In the genomic region with DNA sequence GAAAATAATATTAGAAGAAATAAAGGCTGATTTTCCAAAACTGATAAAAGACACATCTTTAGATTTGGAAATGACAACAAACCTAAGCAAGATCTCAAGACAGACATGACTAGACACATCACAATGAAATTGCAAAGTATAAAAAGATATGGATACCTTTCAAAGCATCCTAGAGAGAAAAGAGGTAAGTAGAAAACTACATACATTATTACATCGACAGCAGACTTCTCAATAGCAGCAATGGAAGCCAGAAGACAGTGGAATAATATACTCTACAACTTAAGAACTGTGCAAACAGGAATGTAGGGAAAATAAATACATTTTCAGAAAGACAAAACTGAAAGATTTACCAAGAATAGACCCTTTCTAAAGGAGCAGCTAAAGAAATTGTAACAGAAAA, we compare ENCODE assay signal across 15 cellular contexts. TPM values are rescaled to one million over a fixed set of nuclear protein-coding genes. Genes with fewer than 3 reads are reported as not detected.
DNase-seq lines count a peak whose midpoint lies in the region; ATAC-seq and TF ChIP-seq lines count a peak whose summit lies in the region.
"Had no signal": no experiment of that assay in that cellular context is flagged by ENCODE, and none has a peak within 500 bp of the region (broad histone marks: within the 10 kb centered on the region; RNA-seq: fewer than 3 reads in every experiment).

No MANE protein-coding gene starts in this region.

- no peak for TF ChIP-seq POLR2A in upper lobe of left lung (IDR thresholded peaks at IDR 0.05)

- TF ChIP-seq EP300 in upper lobe of left lung (IDR thresholded peaks at IDR 0.05): no peak

- WGBS in upper lobe of left lung, 2 donors: 93 to 100% methylated on average over 1 of the region's 1 CpG

- H3K27ac ChIP-seq in SK-N-MC: no peak overlapping the region
- H3K27ac ChIP-seq in upper lobe of left lung: no peak overlapping the region
- H3K27ac ChIP-seq: coronary artery, heart left ventricle, prostate gland had no signal

- intact Hi-C loops in head of caudate nucleus (cut with DNase I): no loop called here

- H3K36me3 ChIP-seq in SK-N-MC (ENCODE audit: insufficient read depth, low read length) (no peaks in the 10 kb centered on the region), upper lobe of left lung (no peaks in the 10 kb centered on the region)
- H3K36me3 ChIP-seq: heart left ventricle, prostate gland had no signal

- H3K9ac ChIP-seq in SK-N-MC (ENCODE audit: insufficient read length): no peak overlapping the region

- H3K27me3 ChIP-seq in upper lobe of left lung: no peaks in the 10 kb centered on the region
- H3K27me3 ChIP-seq: heart left ventricle had no signal

- DNase-seq in AG10803 (ENCODE audit: low read depth): peak; percentile 29
- DNase-seq in ELR (ENCODE audit: low read depth): peak; percentile 23
- DNase-seq in SK-N-MC (ENCODE audit: low read depth, low spot score): peak; percentile 18
- DNase-seq in fibroblast of pulmonary artery (ENCODE audit: low read depth): peak; percentile 48
- DNase-seq in hepatic stellate cell (ENCODE audit: low spot score): no peak
- no peak for DNase-seq in upper lobe of left lung
- DNase-seq in DMS79 treated with DMSO at 0.1 percent for 48 hours (lab: John Stamatoyannopoulos, UW): no peak
- no peak for DNase-seq in head of caudate nucleus
- DNase-seq: activated naive CD4-positive, alpha-beta T cell treated with anti-CD3 and anti-CD28 coated beads, Interleukin-2, amount 50 U/mL, for 16 hours; COR-L47; H9; heart left ventricle; NCI-H446 had no signal

- no peak for TF ChIP-seq CTCF in AG10803 (conservative IDR thresholded peaks at IDR 0.05; ENCODE audit: low read length)
- TF ChIP-seq CTCF in fibroblast of pulmonary artery (IDR thresholded peaks at IDR 0.05; ENCODE audit: low read length, missing control alignments): no peak
- TF ChIP-seq CTCF in upper lobe of left lung (IDR thresholded peaks at IDR 0.05): no peak

- no peaks in the 10 kb centered on the region for H3K4me1 ChIP-seq in upper lobe of left lung
- H3K4me1 ChIP-seq: heart left ventricle, prostate gland had no signal

- no peak overlapping the region for H3K4me3 ChIP-seq in AG10803 (ENCODE audit: low read length)
- H3K4me3 ChIP-seq in SK-N-MC: no peak overlapping the region
- no peak overlapping the region for H3K4me3 ChIP-seq in fibroblast of pulmonary artery (replicated peaks; ENCODE audit: low read depth, low read length)
- no peak overlapping the region for H3K4me3 ChIP-seq in upper lobe of left lung
- H3K4me3 ChIP-seq: coronary artery, heart left ventricle, prostate gland had no signal

- H3K9me3 ChIP-seq in SK-N-MC (ENCODE audit: low read depth, low read length) (peaks cover 7% of the 10 kb centered on the region; the same call in 1 of the 2 replicates), upper lobe of left lung (peaks cover 9 to 17% (median 13%) of the 10 kb centered on the region in 4 donors)
- H3K9me3 ChIP-seq: prostate gland had no signal

- ATAC-seq in upper lobe of left lung (ENCODE audit: low FRiP score in 2 of 2): no peak
- ATAC-seq: heart left ventricle had no signal

RNA-seq across cellular contexts. Expression of a gene that starts 50.2 kb away (rescaled TPM):
- total RNA-seq in upper lobe of left lung: 10 to 100 TPM; 14.9 to 39.1 (median 21.0) TPM

Comparison
In these comparisons a context has a peak if more than half of its experiments do, and no peak if none do; other contexts are left out.
1. DNase-seq: peak in AG10803 (single experiment), ELR (single experiment), SK-N-MC (single experiment) and fibroblast of pulmonary artery (single experiment); none in hepatic stellate cell (single experiment), upper lobe of left lung (0 of 2), DMS79 treated with DMSO at 0.1 percent for 48 hours (single experiment) and head of caudate nucleus (0 of 42).